ENCODE assay signal across 22 cellular contexts in the genomic region with DNA sequence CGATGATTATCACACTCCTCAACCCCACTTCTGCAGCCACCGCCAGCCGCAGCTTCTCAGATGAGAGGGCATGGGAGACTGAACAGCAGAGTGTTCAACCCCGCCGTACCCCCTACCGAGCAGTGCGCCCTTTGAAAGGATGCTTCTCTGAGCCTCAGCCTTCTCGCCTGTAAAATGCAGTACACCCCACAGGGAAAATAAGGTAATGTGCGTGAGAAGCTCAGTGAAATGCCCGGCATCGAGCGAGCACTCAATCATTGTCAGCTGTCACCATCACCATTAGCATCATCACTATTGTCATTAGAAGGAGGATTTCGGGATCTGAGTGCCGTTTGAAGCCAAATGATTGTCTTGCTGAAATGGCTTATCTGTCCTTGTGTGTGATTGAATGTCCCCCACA. TPM values are rescaled to one million over a fixed set of nuclear protein-coding genes. Genes with fewer than 3 reads are reported as not detected.
DNase-seq lines count a peak whose midpoint lies in the region; ATAC-seq, FAIRE-seq and TF ChIP-seq lines count a peak whose summit lies in the region.
"Had no signal": no experiment of that assay in that cellular context is flagged by ENCODE, and none has a peak within 500 bp of the region (broad histone marks: within the 10 kb centered on the region; RNA-seq: fewer than 3 reads in every experiment).

No MANE protein-coding gene starts in this region.

- RAD21 ChIA-PET in HCT116 (lab: Charles Lee; ENCODE audit: low non-redundant PET in 1 of 2, low total read pairs in 2 of 2, uncharacterized antibody in 2 of 2, unreplicated experiment in 2 of 2), result no interaction called here

- intact Hi-C loops in HCT116 (cut with micrococcal nuclease) (no loop called here), PC-3 (cut with micrococcal nuclease) (no loop called here)

- TF ChIP-seq POLR2A in HCT116 (IDR thresholded peaks at IDR 0.05; ENCODE audit: borderline replicate concordance, extremely low read depth, insufficient read depth, insufficient read length), result no peak

- peak overlapping the region; percentile 37 for H3K4me2 ChIP-seq in HCT116 (ENCODE audit: low read length)
- peak overlapping the region; percentile 64 for H3K4me2 ChIP-seq in PC-3 (ENCODE audit: low read length)

- H3K9me3 ChIP-seq in HCT116 (ENCODE audit: control insufficient read depth in 1 of 2, insufficient read depth in 1 of 2, low read depth in 1 of 2, low read length in 2 of 2) (no peaks in the 10 kb centered on the region), PC-3 (ENCODE audit: low read length) (no peaks in the 10 kb centered on the region)
- H3K9me3 ChIP-seq: SJSA1 had no signal

- H3K36me3 ChIP-seq in HCT116 (ENCODE audit: control insufficient read depth in 1 of 2, insufficient read depth in 2 of 2, low read length in 2 of 2) (no peaks in the 10 kb centered on the region), PC-3 (ENCODE audit: low read depth, low read length) (no peaks in the 10 kb centered on the region), bronchial epithelial cell (ENCODE audit: control insufficient read depth, insufficient read depth, low read length) (peaks cover 66% of the 10 kb centered on the region)
- H3K36me3 ChIP-seq: SJSA1 had no signal

- BruUV-seq in HCT116 (replicated peaks; lab: Mats Ljungman, UMichigan) (no TSS peak), PC-3 (replicated peaks; lab: Mats Ljungman, UMichigan) (TSS peak; percentile 15)

- H3K4me1 ChIP-seq in HCT116 (ENCODE audit: control insufficient read depth in 1 of 2, insufficient read depth in 2 of 2, low read length in 2 of 2) (peaks cover 14 to 46% of the 10 kb centered on the region in 2 experiments), PC-3 (ENCODE audit: insufficient read depth, low read length) (peaks cover 64% of the 10 kb centered on the region)
- H3K4me1 ChIP-seq: SJSA1 had no signal

- no peak for ATAC-seq in HCT116
- ATAC-seq in PC-3, result no peak

- peak; percentile 93 for FAIRE-seq in bronchial epithelial cell (lab: Jason Lieb, UNC)

- TF ChIP-seq CTCF in HCT116 (IDR thresholded peaks at IDR 0.05 in 2 of 3, conservative IDR thresholded peaks at IDR 0.05 in 1 of 3; ENCODE audit: borderline replicate concordance in 1 of 3, insufficient read depth in 1 of 3, low read depth in 2 of 3, low read length in 2 of 3) (no peak), PC-3 (conservative IDR thresholded peaks at IDR 0.05; ENCODE audit: low read depth, low read length) (no peak), bronchial epithelial cell (IDR thresholded peaks at IDR 0.05; ENCODE audit: insufficient read depth, low read length, severe bottlenecking) (no peak)

- no peak overlapping the region for H3K4me3 ChIP-seq in HCT116 (replicated peaks in 1 of 2; ENCODE audit: low read depth in 1 of 2, low read length in 2 of 2)
- H3K4me3 ChIP-seq in PC-3 (ENCODE audit: low read length), result peak overlapping the region; percentile 1; the same call in 1 of the 2 replicates
- H3K4me3 ChIP-seq in bronchial epithelial cell (ENCODE audit: low read depth, low read length), result no peak overlapping the region
- H3K4me3 ChIP-seq in skin epidermis, result no peak overlapping the region
- H3K4me3 ChIP-seq: SJSA1 had no signal

- TF ChIP-seq RAD21 in HCT116 (IDR thresholded peaks at IDR 0.05; ENCODE audit: low read depth), result no peak

- DNase-seq in HCT116 (ENCODE audit: low read depth, low spot score), result no peak
- no peak for DNase-seq in PC-3
- DNase-seq in bronchial epithelial cell (ENCODE audit: low read depth), result no peak
- no peak for DNase-seq in hypothalamus (lab: John Stamatoyannopoulos, UW)
- no peak for DNase-seq in T-helper 2 cell
- no peak for DNase-seq in SHP77 treated with DMSO at 0.1 percent for 48 hours (lab: John Stamatoyannopoulos, UW)
- no peak for DNase-seq in hepatic stellate cell (ENCODE audit: low spot score)
- DNase-seq: ACHN, AML-193, COR-L47, DMS153, H9, MV-4-11, NCI-H1436 treated with DMSO at 0.1 percent for 48 hours, NCI-H2081, NCI-H226, NCI-H524 treated with DMSO at 0.1 percent for 48 hours, RPMI8226 had no signal

- H3K27me3 ChIP-seq in HCT116 (ENCODE audit: insufficient read depth, low read length) (no peaks in the 10 kb centered on the region; the same call in 1 of the 2 replicates), PC-3 (ENCODE audit: low read length) (no peaks in the 10 kb centered on the region), bronchial epithelial cell (ENCODE audit: control insufficient read depth, insufficient read depth, low read length) (no peaks in the 10 kb centered on the region)
- H3K27me3 ChIP-seq: SJSA1 had no signal

- H3K9me2 ChIP-seq in HCT116 (ENCODE audit: insufficient read depth) (no peaks in the 10 kb centered on the region), PC-3 (replicated peaks; ENCODE audit: low read length) (no peaks in the 10 kb centered on the region)

- H3F3A ChIP-seq in PC-3 (ENCODE audit: low read length, unreplicated experiment), result no peaks in the 10 kb centered on the region

- H2AFZ ChIP-seq in HCT116 (ENCODE audit: low read depth, low read length, poor library complexity, severe bottlenecking) (no peak overlapping the region), PC-3 (ENCODE audit: low read length) (no peak overlapping the region)

- POLR2A ChIA-PET in HCT116 (lab: Charles Lee) (no interaction called here), PC-3 (lab: Charles Lee; ENCODE audit: unreplicated experiment) (no interaction called here)

- H3K79me2 ChIP-seq in HCT116 (ENCODE audit: insufficient read depth, low read length) (no peaks in the 10 kb centered on the region), PC-3 (ENCODE audit: low read length) (no peaks in the 10 kb centered on the region)

- no peak overlapping the region for H3K27ac ChIP-seq in HCT116 (ENCODE audit: low read depth, low read length)
- peak overlapping the region; percentile 97 for H3K27ac ChIP-seq in PC-3 (ENCODE audit: low read length)
- H3K27ac ChIP-seq in skin epidermis, result peak overlapping the region in 20 of 21 experiments; percentile 35 to 92 (median 81)
- H3K27ac ChIP-seq: SJSA1 had no signal

- CTCF ChIA-PET in HCT116 (lab: Charles Lee) (no interaction called here), PC-3 (lab: Charles Lee) (interaction anchor here (0.5 kb wide), 1 partner anchor 113 kb away, joined by 4 read pairs; no protein-coding TSS in a partner anchor)

- H4K20me1 ChIP-seq in HCT116 (ENCODE audit: insufficient read depth) (no peaks in the 10 kb centered on the region), PC-3 (ENCODE audit: low read length) (no peaks in the 10 kb centered on the region)

- H3K9ac ChIP-seq in HCT116 (ENCODE audit: low read length) (no peak overlapping the region), PC-3 (ENCODE audit: low read length) (peak overlapping the region; percentile 61)

TF ChIP-seq in HCT116, 20 proteins besides CTCF, POLR2A, EP300 and RAD21:
- no peak for TF ChIP-seq SP1 (IDR thresholded peaks at IDR 0.05; ENCODE audit: low read depth)

RNA-seq across cellular contexts. Expression of gene TRIM29, which starts 13.6 kb away (rescaled TPM):
- total RNA-seq in HCT116 (2021; ENCODE audit: unreplicated experiment) (0.54 TPM), PC-3 (2014; rRNA removed) (31.8 and 38.5 TPM in 2 replicates), bronchial epithelial cell (146 and 441 TPM in 2 replicates)
- 0.29 and 0.53 TPM in 2 replicates for polyA plus RNA-seq in HCT116 (2012)
- total RNA-seq: H9, OCI-LY7, SJSA1 had no signal
- polyA plus RNA-seq: CD14-positive monocyte had no signal

Comparison
In these comparisons a context has a peak if more than half of its experiments do, and no peak if none do; other contexts are left out.
1. RNA of gene TRIM29, which starts 13.6 kb away (total RNA-seq): 146 to 441 TPM in bronchial epithelial cell and 31.8 to 38.5 TPM in PC-3; 0.54 TPM in HCT116 (single experiment); every median in the first group is over 10 times any median in the second.